In the genomic region with DNA sequence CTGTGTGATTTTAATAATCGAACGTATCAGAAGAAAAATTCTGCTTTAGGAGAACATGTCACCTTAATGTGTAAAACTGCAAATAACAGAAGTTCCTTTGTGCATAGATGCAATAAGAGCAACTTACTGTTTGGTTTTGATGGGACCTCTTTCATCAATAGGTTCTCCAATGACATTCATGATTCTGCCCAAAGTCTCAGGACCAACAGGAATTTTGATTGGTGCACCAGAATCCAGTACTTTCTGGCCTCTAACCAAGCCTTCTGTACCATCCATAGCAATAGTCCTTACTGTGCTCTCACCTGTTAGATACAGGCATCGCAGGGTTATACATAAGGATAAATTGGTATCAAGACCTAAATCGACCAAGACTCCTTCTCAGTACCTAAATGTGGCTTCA, we compare ENCODE assay signal across 8 cellular contexts. TPM values are rescaled to one million over a fixed set of nuclear protein-coding genes. Genes with fewer than 3 reads are reported as not detected.
A peak's percentile ranks its signal among the peaks of the same experiment; 100 is the strongest.
DNase-seq lines count a peak whose midpoint lies in the region; ATAC-seq lines count a peak whose summit lies in the region.

No MANE protein-coding gene starts in this region.

- peak overlapping the region; percentile 98 for H3K9ac ChIP-seq in iPS-20b (ENCODE audit: low read depth, low read length)
- H3K9ac ChIP-seq in stomach smooth muscle (ENCODE audit: low read length in 2 of 2) = peak overlapping the region; percentile 99 to 100

- no peaks in the 10 kb centered on the region for H3K9me3 Mint-ChIP-seq in activated T-helper 2 cell treated with anti-CD3 and anti-CD28 coated beads, Interferon-gamma antibody, Interleukin-2, Interleukin-4, amounts not matched to agents 10 μg/mL and 5 μg/mL and 100 μg/mL, durations not matched to agents 14 hours and 24 hours and 36 hours

- peaks cover 60% of the 10 kb centered on the region for H3K36me3 ChIP-seq in iPS-20b (ENCODE audit: insufficient read depth, low read depth, low read length)
- H3K36me3 ChIP-seq in stomach smooth muscle (ENCODE audit: control insufficient read depth in 2 of 2, insufficient read depth in 2 of 2, low read length in 2 of 2) = peaks cover 29 to 31% of the 10 kb centered on the region in 2 donors

- peaks cover 4% of the 10 kb centered on the region; the same call in 1 of the 2 replicates for H3K4me1 ChIP-seq in iPS-20b (ENCODE audit: insufficient read depth, low read length)
- peaks cover 12% of the 10 kb centered on the region for H3K4me1 ChIP-seq in stomach smooth muscle (ENCODE audit: control insufficient read depth, insufficient read depth, low read length)

- peak overlapping the region; percentile 95 for H3K4me3 ChIP-seq in iPS-20b (ENCODE audit: low read length)
- peak overlapping the region; percentile 95 to 100 for H3K4me3 ChIP-seq in stomach smooth muscle (ENCODE audit: low read length in 2 of 2)

- peak overlapping the region; percentile 98 for H3K4me3 Mint-ChIP-seq in activated T-helper 2 cell treated with anti-CD3 and anti-CD28 coated beads, Interferon-gamma antibody, Interleukin-2, Interleukin-4, amounts not matched to agents 10 μg/mL and 5 μg/mL and 100 μg/mL, durations not matched to agents 14 hours and 24 hours and 36 hours (ENCODE audit: low read depth)

- DNase-seq in NCI-H510A treated with DMSO at 0.1 percent for 48 hours (lab: John Stamatoyannopoulos, UW) = peak; percentile 4
- DNase-seq in NCI-H510A (lab: John Stamatoyannopoulos, UW) = no peak
- no peak for DNase-seq in activated T-helper 2 cell treated with anti-CD3 and anti-CD28 coated beads, Interferon-gamma antibody, Interleukin-2, Interleukin-4, amounts not matched to agents 10 μg/mL and 5 μg/mL and 100 μg/mL, durations not matched to agents 14 hours and 24 hours and 36 hours (ENCODE audit: low spot score)
- no peak for DNase-seq in activated CD4-positive, CD25-positive, alpha-beta regulatory T cell treated with anti-CD3 and anti-CD28 coated beads, Interleukin-2, amount 50 U/mL, for 72 hours

- H3K36me3 Mint-ChIP-seq in activated T-helper 2 cell treated with anti-CD3 and anti-CD28 coated beads, Interferon-gamma antibody, Interleukin-2, Interleukin-4, amounts not matched to agents 10 μg/mL and 5 μg/mL and 100 μg/mL, durations not matched to agents 14 hours and 24 hours and 36 hours (ENCODE audit: low read depth) = peaks cover 60% of the 10 kb centered on the region

- H3K27me3 ChIP-seq in iPS-20b (ENCODE audit: insufficient read depth, low read length) = no peaks in the 10 kb centered on the region
- no peaks in the 10 kb centered on the region for H3K27me3 ChIP-seq in stomach smooth muscle (ENCODE audit: control insufficient read depth in 1 of 2, insufficient read depth in 2 of 2, low read length in 2 of 2)

- intact Hi-C loops in activated T-helper 2 cell treated with anti-CD3 and anti-CD28 coated beads, Interferon-gamma antibody, Interleukin-2, Interleukin-4, amounts not matched to agents 10 μg/mL and 5 μg/mL and 100 μg/mL, durations not matched to agents 14 hours and 24 hours and 36 hours (cut with micrococcal nuclease) = no loop called here

- peak overlapping the region; percentile 97 for H3K27ac Mint-ChIP-seq in activated T-helper 2 cell treated with anti-CD3 and anti-CD28 coated beads, Interferon-gamma antibody, Interleukin-2, Interleukin-4, amounts not matched to agents 10 μg/mL and 5 μg/mL and 100 μg/mL, durations not matched to agents 14 hours and 24 hours and 36 hours

- no peaks in the 10 kb centered on the region for H3K27me3 Mint-ChIP-seq in activated T-helper 2 cell treated with anti-CD3 and anti-CD28 coated beads, Interferon-gamma antibody, Interleukin-2, Interleukin-4, amounts not matched to agents 10 μg/mL and 5 μg/mL and 100 μg/mL, durations not matched to agents 14 hours and 24 hours and 36 hours (ENCODE audit: low read depth)

- peaks cover 33% of the 10 kb centered on the region for H3K4me1 Mint-ChIP-seq in activated T-helper 2 cell treated with anti-CD3 and anti-CD28 coated beads, Interferon-gamma antibody, Interleukin-2, Interleukin-4, amounts not matched to agents 10 μg/mL and 5 μg/mL and 100 μg/mL, durations not matched to agents 14 hours and 24 hours and 36 hours (ENCODE audit: low read depth)

- H3K9me3 ChIP-seq in iPS-20b (ENCODE audit: insufficient read depth, low read depth, low read length) (no peaks in the 10 kb centered on the region), stomach smooth muscle (ENCODE audit: control insufficient read depth in 2 of 2, low read length in 2 of 2) (no peaks in the 10 kb centered on the region)

- no peak for ATAC-seq in HG03025 (IDR thresholded peaks at IDR 0.05; ENCODE audit: low FRiP score, unreplicated experiment)
- no peak for ATAC-seq in GM21717 (IDR thresholded peaks at IDR 0.05; ENCODE audit: unreplicated experiment)

- H3K27ac ChIP-seq in iPS-20b (ENCODE audit: low read length) (peak overlapping the region; percentile 78), stomach smooth muscle (ENCODE audit: low read length) (peak overlapping the region; percentile 98)

RNA-seq across cellular contexts. Expression of gene ATP5F1B, which starts 1.1 kb away (rescaled TPM):
- total RNA-seq in activated T-helper 2 cell treated with anti-CD3 and anti-CD28 coated beads, Interferon-gamma antibody, Interleukin-2, Interleukin-4, amounts not matched to agents 10 μg/mL and 5 μg/mL and 100 μg/mL, durations not matched to agents 14 hours and 24 hours and 36 hours = 729 and 735 TPM in 2 replicates

RNA-seq across cellular contexts. Expression of gene BAZ2A, which starts 14.5 kb away (rescaled TPM):
- total RNA-seq in activated T-helper 2 cell treated with anti-CD3 and anti-CD28 coated beads, Interferon-gamma antibody, Interleukin-2, Interleukin-4, amounts not matched to agents 10 μg/mL and 5 μg/mL and 100 μg/mL, durations not matched to agents 14 hours and 24 hours and 36 hours = 124 and 131 TPM in 2 replicates

RNA-seq across cellular contexts. Expression of gene PTGES3, which starts 43.4 kb away (rescaled TPM):
- total RNA-seq in activated T-helper 2 cell treated with anti-CD3 and anti-CD28 coated beads, Interferon-gamma antibody, Interleukin-2, Interleukin-4, amounts not matched to agents 10 μg/mL and 5 μg/mL and 100 μg/mL, durations not matched to agents 14 hours and 24 hours and 36 hours = 293 and 298 TPM in 2 replicates
